In genomic region chrX:83185010-83185409, GRCh38 we compare ENCODE assay signal across 37 cellular contexts.
"Had no signal": no experiment of that assay in that cellular context is flagged by ENCODE, and none has a peak within 500 bp of the region (broad histone marks: within the 10 kb centered on the region; RNA-seq: fewer than 3 reads in every experiment).

No MANE protein-coding gene starts in this region.

- H3K4me3 Mint-ChIP-seq: activated naive CD4-positive, alpha-beta T cell treated with anti-CD3 and anti-CD28 coated beads for 36 hours; activated naive CD4-positive, alpha-beta T cell treated with anti-CD3 and anti-CD28 coated beads, Interleukin-2, amount 10 ng/mL, durations not matched to agents 7 days and 5 days; activated naive CD4-positive, alpha-beta T cell treated with anti-CD3 and anti-CD28 coated beads, Interleukin-2, amount 50 U/mL, for 24 hours; activated naive CD8-positive, alpha-beta T cell; activated naive CD8-positive, alpha-beta T cell treated with anti-CD3 and anti-CD28 coated beads for 36 hours; activated naive CD8-positive, alpha-beta T cell treated with anti-CD3 and anti-CD28 coated beads, Interleukin-2, amount 10 ng/mL, durations not matched to agents 7 days and 5 days; activated T-cell treated with anti-CD3 and anti-CD28 coated beads, Interleukin-2, amount 50 U/mL, for 24 hours; activated T-cell treated with anti-CD3 and anti-CD28 coated beads, Interleukin-2, amount 50 U/mL, for 4 hours; activated T-cell treated with anti-CD3 and anti-CD28 coated beads, Interleukin-2, amount 50 U/mL, for 72 hours; activated T-helper 1 cell treated with anti-CD3 and anti-CD28 coated beads, Interleukin-12 subunit alpha, Interleukin-12 subunit beta, Interleukin-2, Interleukin-4 antibody, amounts not matched to agents 30 ng/mL and 10 ng/mL and 1 ng/mL, durations not matched to agents 14 hours and 24 hours and 36 hours; activated T-helper 17 cell treated with anti-CD3 and anti-CD28 coated beads, Interleukin-2, amount 50 U/mL, for 72 hours; brain; central memory CD8-positive, alpha-beta T cell had no signal

- DNase-seq: activated effector memory CD4-positive, alpha-beta T cell treated with anti-CD3 and anti-CD28 coated beads, Interleukin-2, amount 50 U/mL, for 16 hours; activated effector memory CD4-positive, alpha-beta T cell treated with Interleukin-2 at 50 U/mL for 16 hours; activated gamma-delta T cell; activated gamma-delta T cell treated with Interleukin-2 at 50 U/mL for 16 hours; activated naive CD4-positive, alpha-beta T cell; activated naive CD4-positive, alpha-beta T cell treated with anti-CD3 and anti-CD28 coated beads for 36 hours; activated naive CD4-positive, alpha-beta T cell treated with anti-CD3 and anti-CD28 coated beads, Interleukin-2, amount 10 ng/mL, durations not matched to agents 7 days and 5 days; activated naive CD4-positive, alpha-beta T cell treated with anti-CD3 and anti-CD28 coated beads, Interleukin-2, amount 50 U/mL, for 16 hours; activated naive CD4-positive, alpha-beta T cell treated with Interleukin-2 at 50 U/mL for 16 hours; activated naive CD8-positive, alpha-beta T cell treated with anti-CD3 and anti-CD28 coated beads for 36 hours; activated naive CD8-positive, alpha-beta T cell treated with anti-CD3 and anti-CD28 coated beads, Interleukin-2, amount 10 ng/mL, durations not matched to agents 7 days and 5 days; activated T-cell treated with anti-CD3 and anti-CD28 coated beads for 4 hours; activated T-cell treated with anti-CD3 and anti-CD28 coated beads, Interleukin-2, amount 50 U/mL, for 1 hour; activated T-cell treated with anti-CD3 and anti-CD28 coated beads, Interleukin-2, amount 50 U/mL, for 24 hours; activated T-cell treated with anti-CD3 and anti-CD28 coated beads, Interleukin-2, amount 50 U/mL, for 4 hours; activated T-cell treated with anti-CD3 and anti-CD28 coated beads, Interleukin-2, amount 50 U/mL, for 48 hours; activated T-cell treated with anti-CD3 and anti-CD28 coated beads, Interleukin-2, amount 50 U/mL, for 72 hours; adrenal gland; amniotic stem cell; anterior cingulate cortex; aorta; body of pancreas; brain microvascular endothelial cell; caudate nucleus; central memory CD4-positive, alpha-beta T cell; cerebellar nuclear complex had no signal

- H3K9me3 ChIP-seq: adrenal gland, ascending aorta, body of pancreas, breast epithelium had no signal

- H3K36me3 ChIP-seq: adrenal gland, ascending aorta, brain microvascular endothelial cell, breast epithelium, cardiac muscle cell had no signal

- H3K4me1 Mint-ChIP-seq: activated naive CD4-positive, alpha-beta T cell treated with anti-CD3 and anti-CD28 coated beads, Interleukin-2, amount 10 ng/mL, durations not matched to agents 7 days and 5 days; activated naive CD4-positive, alpha-beta T cell treated with anti-CD3 and anti-CD28 coated beads, Interleukin-2, amount 50 U/mL, for 24 hours; activated naive CD8-positive, alpha-beta T cell treated with anti-CD3 and anti-CD28 coated beads for 36 hours; activated naive CD8-positive, alpha-beta T cell treated with anti-CD3 and anti-CD28 coated beads, Interleukin-2, amount 10 ng/mL, durations not matched to agents 7 days and 5 days; activated T-helper 17 cell treated with anti-CD3 and anti-CD28 coated beads, Interleukin-2, amount 50 U/mL, for 72 hours; brain; central memory CD8-positive, alpha-beta T cell had no signal

- H3K27ac ChIP-seq: adrenal gland, ascending aorta, body of pancreas, brain microvascular endothelial cell, breast epithelium, cardiac muscle cell had no signal

- H3K36me3 Mint-ChIP-seq: activated naive CD4-positive, alpha-beta T cell treated with anti-CD3 and anti-CD28 coated beads, Interleukin-2, amount 10 ng/mL, durations not matched to agents 7 days and 5 days; activated naive CD4-positive, alpha-beta T cell treated with anti-CD3 and anti-CD28 coated beads, Interleukin-2, amount 50 U/mL, for 24 hours; activated naive CD4-positive, alpha-beta T cell treated with anti-CD3 and anti-CD28 coated beads, Interleukin-2, amount 50 U/mL, for 72 hours; activated naive CD8-positive, alpha-beta T cell; activated naive CD8-positive, alpha-beta T cell treated with anti-CD3 and anti-CD28 coated beads for 36 hours; activated naive CD8-positive, alpha-beta T cell treated with anti-CD3 and anti-CD28 coated beads, Interleukin-2, amount 10 ng/mL, durations not matched to agents 7 days and 5 days; brain had no signal

- H3K27me3 Mint-ChIP-seq: activated naive CD4-positive, alpha-beta T cell treated with anti-CD3 and anti-CD28 coated beads, Interleukin-2, amount 10 ng/mL, durations not matched to agents 7 days and 5 days; activated naive CD4-positive, alpha-beta T cell treated with anti-CD3 and anti-CD28 coated beads, Interleukin-2, amount 50 U/mL, for 24 hours; activated naive CD8-positive, alpha-beta T cell; activated naive CD8-positive, alpha-beta T cell treated with anti-CD3 and anti-CD28 coated beads for 36 hours; activated naive CD8-positive, alpha-beta T cell treated with anti-CD3 and anti-CD28 coated beads, Interleukin-2, amount 10 ng/mL, durations not matched to agents 7 days and 5 days; activated T-helper 17 cell treated with anti-CD3 and anti-CD28 coated beads, Interleukin-2, amount 50 U/mL, for 72 hours; brain; central memory CD8-positive, alpha-beta T cell had no signal

- ATAC-seq: activated naive CD4-positive, alpha-beta T cell treated with anti-CD3 and anti-CD28 coated beads, Interleukin-2, amount 50 U/mL, for 72 hours; activated T-cell treated with anti-CD3 and anti-CD28 coated beads, Interleukin-2, amount 50 U/mL, for 4 hours; activated T-cell treated with anti-CD3 and anti-CD28 coated beads, Interleukin-2, amount 50 U/mL, for 72 hours; activated T-helper 17 cell treated with anti-CD3 and anti-CD28 coated beads, Interleukin-2, amount 50 U/mL, for 72 hours; body of pancreas had no signal

- H3K27ac Mint-ChIP-seq: activated naive CD4-positive, alpha-beta T cell treated with anti-CD3 and anti-CD28 coated beads for 36 hours; activated naive CD4-positive, alpha-beta T cell treated with anti-CD3 and anti-CD28 coated beads, Interleukin-2, amount 10 ng/mL, durations not matched to agents 7 days and 5 days; activated naive CD4-positive, alpha-beta T cell treated with anti-CD3 and anti-CD28 coated beads, Interleukin-2, amount 50 U/mL, for 24 hours; activated naive CD4-positive, alpha-beta T cell treated with anti-CD3 and anti-CD28 coated beads, Interleukin-2, amount 50 U/mL, for 72 hours; activated naive CD8-positive, alpha-beta T cell; activated naive CD8-positive, alpha-beta T cell treated with anti-CD3 and anti-CD28 coated beads for 36 hours; activated naive CD8-positive, alpha-beta T cell treated with anti-CD3 and anti-CD28 coated beads, Interleukin-2, amount 10 ng/mL, durations not matched to agents 7 days and 5 days; activated T-cell treated with anti-CD3 and anti-CD28 coated beads, Interleukin-2, amount 50 U/mL, for 24 hours; activated T-cell treated with anti-CD3 and anti-CD28 coated beads, Interleukin-2, amount 50 U/mL, for 72 hours; activated T-helper 1 cell treated with anti-CD3 and anti-CD28 coated beads, Interleukin-12 subunit alpha, Interleukin-12 subunit beta, Interleukin-2, Interleukin-4 antibody, amounts not matched to agents 30 ng/mL and 10 ng/mL and 1 ng/mL, durations not matched to agents 14 hours and 24 hours and 36 hours; activated T-helper 17 cell treated with anti-CD3 and anti-CD28 coated beads, Interleukin-2, amount 50 U/mL, for 72 hours; activated T-helper 2 cell treated with anti-CD3 and anti-CD28 coated beads, Interferon-gamma antibody, Interleukin-2, Interleukin-4, amounts not matched to agents 10 μg/mL and 5 μg/mL and 100 μg/mL, durations not matched to agents 14 hours and 24 hours and 36 hours; brain had no signal

- H3K9me3 Mint-ChIP-seq: activated naive CD4-positive, alpha-beta T cell treated with anti-CD3 and anti-CD28 coated beads for 36 hours; activated naive CD4-positive, alpha-beta T cell treated with anti-CD3 and anti-CD28 coated beads, Interleukin-2, amount 50 U/mL, for 24 hours; activated naive CD4-positive, alpha-beta T cell treated with anti-CD3 and anti-CD28 coated beads, Interleukin-2, amount 50 U/mL, for 72 hours; activated naive CD8-positive, alpha-beta T cell treated with anti-CD3 and anti-CD28 coated beads for 36 hours; activated naive CD8-positive, alpha-beta T cell treated with anti-CD3 and anti-CD28 coated beads, Interleukin-2, amount 10 ng/mL, durations not matched to agents 7 days and 5 days; activated T-cell treated with anti-CD3 and anti-CD28 coated beads, Interleukin-2, amount 50 U/mL, for 4 hours; activated T-helper 17 cell treated with anti-CD3 and anti-CD28 coated beads, Interleukin-2, amount 50 U/mL, for 72 hours; central memory CD8-positive, alpha-beta T cell had no signal

- H3K4me1 ChIP-seq: adrenal gland, ascending aorta, body of pancreas, breast epithelium had no signal

- H3K4me3 ChIP-seq: adrenal gland, ascending aorta, body of pancreas, breast epithelium, cardiac muscle cell had no signal

- H3K27me3 ChIP-seq: adrenal gland, ascending aorta, body of pancreas, brain microvascular endothelial cell, cardiac muscle cell had no signal
